1 cellular context compared by ENCODE assay signal in genomic region chr15:56929389-56929788, GRCh38.
TF ChIP-seq lines count a peak whose summit lies in the region.

No MANE protein-coding gene starts in this region.

TF ChIP-seq in GM12878, 131 proteins besides CTCF, POLR2A, EP300 and RAD21:
- TF ChIP-seq ZBTB40 (IDR thresholded peaks at IDR 0.05; ENCODE audit: borderline replicate concordance) (no peak), NR2F1 (conservative IDR thresholded peaks at IDR 0.05) (no peak)
